Comparison of ENCODE assay signal across 18 cellular contexts in genomic region chr16:1526608-1527555, GRCh38. TPM values are rescaled to one million over a fixed set of nuclear protein-coding genes. Genes with fewer than 3 reads are reported as not detected.
DNase-seq lines count a peak whose midpoint lies in the region; ATAC-seq, FAIRE-seq and TF ChIP-seq lines count a peak whose summit lies in the region.
"Had no signal": no experiment of that assay in that cellular context is flagged by ENCODE, and none has a peak within 500 bp of the region (broad histone marks: within the 10 kb centered on the region; RNA-seq: fewer than 3 reads in every experiment).

No MANE protein-coding gene starts in this region.

- H3K9ac ChIP-seq in endothelial cell of umbilical vein (replicated peaks; ENCODE audit: extremely low read depth, insufficient read depth, low read length) = no peak overlapping the region

- intact Hi-C loops in endothelial cell of umbilical vein (cut with micrococcal nuclease) = no loop called here

- no peaks in the 10 kb centered on the region for H3K27me3 Mint-ChIP-seq in CD4-positive, CD25-positive, alpha-beta regulatory T cell

- POLR2A ChIA-PET in endothelial cell of umbilical vein (lab: Charles Lee) = interaction anchor here (0.5 kb wide), 1 partner anchor 43 kb away, joined by 4 read pairs; no protein-coding TSS in a partner anchor

- peak overlapping the region; percentile 41 for H3K27ac ChIP-seq in CD4-positive, CD25-positive, alpha-beta regulatory T cell (ENCODE audit: insufficient read depth, low read length, poor library complexity, severe bottlenecking)
- H3K27ac ChIP-seq in endothelial cell of umbilical vein (ENCODE audit: insufficient read depth, low read depth, low read length) = no peak overlapping the region
- H3K27ac ChIP-seq: esophagus squamous epithelium had no signal

- peak overlapping the region in 2 of 3 donors; percentile 59 to 86 for H3K27ac Mint-ChIP-seq in CD4-positive, CD25-positive, alpha-beta regulatory T cell

- peaks cover 4% of the 10 kb centered on the region for H3K36me3 Mint-ChIP-seq in CD4-positive, CD25-positive, alpha-beta regulatory T cell

- no peaks in the 10 kb centered on the region for H3K9me3 ChIP-seq in CD4-positive, CD25-positive, alpha-beta regulatory T cell (ENCODE audit: control insufficient read depth in 2 of 2, low read length in 2 of 2)
- no peaks in the 10 kb centered on the region for H3K9me3 ChIP-seq in endothelial cell of umbilical vein (replicated peaks; ENCODE audit: control insufficient read depth, insufficient read depth, low read length)
- H3K9me3 ChIP-seq: esophagus squamous epithelium had no signal

- H2AFZ ChIP-seq in endothelial cell of umbilical vein (ENCODE audit: low read depth, low read length) = no peak overlapping the region

- H3K27me3 ChIP-seq in CD4-positive, CD25-positive, alpha-beta regulatory T cell (ENCODE audit: control insufficient read depth, insufficient read depth, low read length) = no peaks in the 10 kb centered on the region
- H3K27me3 ChIP-seq in endothelial cell of umbilical vein (ENCODE audit: control insufficient read depth in 2 of 2, insufficient read depth in 2 of 2, low read length in 2 of 2) = no peaks in the 10 kb centered on the region
- H3K27me3 ChIP-seq: esophagus squamous epithelium had no signal

- H3K4me3 ChIP-seq in CD4-positive, CD25-positive, alpha-beta regulatory T cell (ENCODE audit: low read depth, low read length) = no peak overlapping the region
- H3K4me3 ChIP-seq in endothelial cell of umbilical vein (replicated peaks in 1 of 3; ENCODE audit: insufficient read depth in 1 of 3, low read depth in 1 of 3, low read length in 3 of 3) = no peak overlapping the region
- H3K4me3 ChIP-seq: esophagus squamous epithelium had no signal

- peak in 1 of 3 donors; percentile 40 for DNase-seq in CD4-positive, CD25-positive, alpha-beta regulatory T cell
- peak; percentile 50 for DNase-seq in DMS153 (lab: John Stamatoyannopoulos, UW)
- DNase-seq in activated CD8-positive, alpha-beta memory T cell treated with anti-CD3 and anti-CD28 coated beads, Interleukin-2, amount 50 U/mL, for 48 hours = peak; percentile 68
- no peak for DNase-seq in endothelial cell of umbilical vein (ENCODE audit: low read depth, low spot score)
- DNase-seq in HK-2 (ENCODE audit: unreplicated experiment) = no peak
- DNase-seq in NCI-H446 (lab: John Stamatoyannopoulos, UW) = no peak
- DNase-seq: activated CD4-positive, CD25-positive, alpha-beta regulatory T cell treated with anti-CD3 and anti-CD28 coated beads, Interleukin-2, amount 50 U/mL, for 72 hours; esophagus squamous epithelium; hippocampal formation; left colon; NCI-H1417; NCI-H510A; stimulated activated CD4-positive, alpha-beta T cell treated with anti-CD3 and anti-CD28 coated beads, Interleukin-1b, Interleukin-23, amount 100 ng/mL, for 48 hours; SW 1271 had no signal

- TF ChIP-seq CTCF in endothelial cell of umbilical vein (IDR thresholded peaks at IDR 0.05; ENCODE audit: extremely low read depth in 1 of 2, insufficient read depth in 1 of 2, low read depth in 1 of 2, low read length in 2 of 2) = no peak

- H3K4me1 ChIP-seq in CD4-positive, CD25-positive, alpha-beta regulatory T cell (ENCODE audit: control insufficient read depth, insufficient read depth, low read length, poor library complexity, severe bottlenecking) = peaks cover 20% of the 10 kb centered on the region
- peaks cover 14% of the 10 kb centered on the region for H3K4me1 ChIP-seq in endothelial cell of umbilical vein (ENCODE audit: control insufficient read depth, extremely low read depth, insufficient read depth, low read length)

- H4K20me1 ChIP-seq in endothelial cell of umbilical vein (replicated peaks; ENCODE audit: control insufficient read depth, extremely low read depth, insufficient read depth, low read length) = no peaks in the 10 kb centered on the region

- no peaks in the 10 kb centered on the region for H3K36me3 ChIP-seq in CD4-positive, CD25-positive, alpha-beta regulatory T cell (ENCODE audit: control insufficient read depth, insufficient read depth, low read length)
- H3K36me3 ChIP-seq in endothelial cell of umbilical vein (ENCODE audit: control insufficient read depth in 2 of 2, extremely low read depth in 1 of 2, insufficient read depth in 2 of 2, low read length in 2 of 2) = no peaks in the 10 kb centered on the region

- no peaks in the 10 kb centered on the region for H3K9me1 ChIP-seq in endothelial cell of umbilical vein (replicated peaks; ENCODE audit: control insufficient read depth, extremely low read depth, insufficient read depth, low read length)

- dilution Hi-C loops in endothelial cell of umbilical vein (cut with MboI; ENCODE audit: extremely low pct_ligation_motif_present, low sequenced_read_pairs) = no loop called here

- no peak overlapping the region for H3K4me2 ChIP-seq in endothelial cell of umbilical vein (ENCODE audit: insufficient read depth, low read length)

- no TSS peak for BruUV-seq in endothelial cell of umbilical vein (replicated peaks; lab: Mats Ljungman, UMichigan)

- CTCF ChIA-PET in endothelial cell of umbilical vein (lab: Charles Lee) = interaction anchor here (0.7 kb wide), 1 partner anchor 32 kb away, joined by 3 read pairs; no protein-coding TSS in a partner anchor

- H3K4me1 Mint-ChIP-seq in CD4-positive, CD25-positive, alpha-beta regulatory T cell = peaks cover 0 to 29% (median 3%) of the 10 kb centered on the region in 4 donors

- H3K79me2 ChIP-seq in endothelial cell of umbilical vein (ENCODE audit: control insufficient read depth, insufficient read depth, low read length) = no peaks in the 10 kb centered on the region

- no peaks in the 10 kb centered on the region for H3K9me3 Mint-ChIP-seq in CD4-positive, CD25-positive, alpha-beta regulatory T cell

- FAIRE-seq in endothelial cell of umbilical vein (lab: Jason Lieb, UNC) = peak; percentile 68

- peak; percentile 44 to 46 for ATAC-seq in CD4-positive, CD25-positive, alpha-beta regulatory T cell (ENCODE audit: low read depth in 2 of 2)
- no peak for ATAC-seq in HG03139 (IDR thresholded peaks at IDR 0.05; ENCODE audit: unreplicated experiment)
- ATAC-seq: left colon had no signal

- TF ChIP-seq POLR2A in endothelial cell of umbilical vein (IDR thresholded peaks at IDR 0.05; ENCODE audit: low read depth, low read length) = no peak

- H3K4me3 Mint-ChIP-seq in CD4-positive, CD25-positive, alpha-beta regulatory T cell = peak overlapping the region; percentile 8 to 73 (median 66)

TF ChIP-seq in endothelial cell of umbilical vein, 7 proteins besides CTCF, POLR2A, EP300 and RAD21 (continues in another document):
- no peak for TF ChIP-seq JUN (IDR thresholded peaks at IDR 0.05; ENCODE audit: borderline replicate concordance, insufficient read depth, insufficient read length, low read depth)
- TF ChIP-seq GATA2 (IDR thresholded peaks at IDR 0.05; ENCODE audit: insufficient read depth, insufficient read length, low read depth, low read length) = no peak
- no peak for TF ChIP-seq POLR2AphosphoS5 (IDR thresholded peaks at IDR 0.05; ENCODE audit: insufficient read depth, low read depth, low read length)

RNA-seq across cellular contexts. Expression of gene TMEM204, which starts 6.6 kb away (rescaled TPM):
- total RNA-seq in CD4-positive, CD25-positive, alpha-beta regulatory T cell = 25.8 TPM
- polyA plus RNA-seq in CD4-positive, CD25-positive, alpha-beta regulatory T cell = 10 to 100 TPM; 59.8 to 97.4 (median 69.1) TPM
- total RNA-seq in endothelial cell of umbilical vein = 32.5 and 37.5 TPM in 2 replicates
- 50.7 and 68.8 TPM in 2 replicates for polyA plus RNA-seq in endothelial cell of umbilical vein
- 27.0 and 28.3 TPM in 2 replicates for polyA plus RNA-seq in endothelial cell of umbilical vein (2011; cell fraction: cytosol; rRNA removed)
- polyA plus RNA-seq in endothelial cell of umbilical vein (2011; cell fraction: nucleus; rRNA removed) = 12.0 and 13.7 TPM in 2 replicates
- polyA plus RNA-seq in endothelial cell of umbilical vein (2012) = 11.0 and 16.4 TPM in 2 replicates
- 20.9 and 24.0 TPM in 2 replicates for polyA minus RNA-seq in endothelial cell of umbilical vein
- polyA minus RNA-seq in endothelial cell of umbilical vein (2011; cell fraction: cytosol; rRNA and poly(A)+ RNA removed) = not detected
- 5.5 and 9.4 TPM in 2 replicates for polyA minus RNA-seq in endothelial cell of umbilical vein (2011; cell fraction: nucleus; rRNA and poly(A)+ RNA removed)
- total RNA-seq: G401 had no signal

RNA-seq across cellular contexts. Expression of gene TELO2, which starts 33.7 kb away (rescaled TPM):
- total RNA-seq in CD4-positive, CD25-positive, alpha-beta regulatory T cell = 27.4 TPM
- polyA plus RNA-seq in CD4-positive, CD25-positive, alpha-beta regulatory T cell = 10 to 100 TPM in 3 of 4 donors, 1 to 10 TPM in 1; 9.1 to 15.2 (median 11.6) TPM
- 60.5 and 61.6 TPM in 2 replicates for total RNA-seq in endothelial cell of umbilical vein
- 30.7 and 32.8 TPM in 2 replicates for polyA plus RNA-seq in endothelial cell of umbilical vein
- 14.5 and 21.1 TPM in 2 replicates for polyA plus RNA-seq in endothelial cell of umbilical vein (2011; cell fraction: cytosol; rRNA removed)
- 124 and 125 TPM in 2 replicates for polyA plus RNA-seq in endothelial cell of umbilical vein (2011; cell fraction: nucleus; rRNA removed)
- polyA plus RNA-seq in endothelial cell of umbilical vein (2012) = 25.5 and 32.2 TPM in 2 replicates
- polyA minus RNA-seq in endothelial cell of umbilical vein = 9.7 and 17.8 TPM in 2 replicates
- 16.3 TPM for polyA minus RNA-seq in endothelial cell of umbilical vein (2011; cell fraction: cytosol; rRNA and poly(A)+ RNA removed)
- 21.6 and 26.8 TPM in 2 replicates for polyA minus RNA-seq in endothelial cell of umbilical vein (2011; cell fraction: nucleus; rRNA and poly(A)+ RNA removed)

RNA-seq across cellular contexts. Expression of gene PTX4, which starts 38.1 kb away (rescaled TPM):
- not detected for total RNA-seq in CD4-positive, CD25-positive, alpha-beta regulatory T cell
- polyA plus RNA-seq in CD4-positive, CD25-positive, alpha-beta regulatory T cell = not detected
- total RNA-seq in endothelial cell of umbilical vein = 0.31 TPM in 1 of 2 replicates, not detected in the other
- polyA plus RNA-seq in endothelial cell of umbilical vein = not detected in 2 replicates
- not detected in 2 replicates for polyA plus RNA-seq in endothelial cell of umbilical vein (2011; cell fraction: cytosol; rRNA removed)
- polyA plus RNA-seq in endothelial cell of umbilical vein (2011; cell fraction: nucleus; rRNA removed) = not detected in 2 replicates
- polyA plus RNA-seq in endothelial cell of umbilical vein (2012) = not detected in 2 replicates
- not detected in 2 replicates for polyA minus RNA-seq in endothelial cell of umbilical vein
- not detected for polyA minus RNA-seq in endothelial cell of umbilical vein (2011; cell fraction: cytosol; rRNA and poly(A)+ RNA removed)
- polyA minus RNA-seq in endothelial cell of umbilical vein (2011; cell fraction: nucleus; rRNA and poly(A)+ RNA removed) = not detected in 2 replicates
- total RNA-seq: esophagus squamous epithelium, left colon, myocyte, pulmonary artery endothelial cell had no signal

RNA-seq across cellular contexts. Expression of gene CLCN7, which starts 52.1 kb away (rescaled TPM):
- 104 TPM for total RNA-seq in CD4-positive, CD25-positive, alpha-beta regulatory T cell
- 10 to 100 TPM; 22.0 to 24.9 (median 23.5) TPM for polyA plus RNA-seq in CD4-positive, CD25-positive, alpha-beta regulatory T cell
- total RNA-seq in endothelial cell of umbilical vein = 89.8 and 94.9 TPM in 2 replicates
- polyA plus RNA-seq in endothelial cell of umbilical vein = 59.8 and 76.1 TPM in 2 replicates
- polyA plus RNA-seq in endothelial cell of umbilical vein (2011; cell fraction: cytosol; rRNA removed) = 32.8 and 46.6 TPM in 2 replicates
- polyA plus RNA-seq in endothelial cell of umbilical vein (2011; cell fraction: nucleus; rRNA removed) = 214 and 337 TPM in 2 replicates
- polyA plus RNA-seq in endothelial cell of umbilical vein (2012) = 71.9 and 88.4 TPM in 2 replicates
- polyA minus RNA-seq in endothelial cell of umbilical vein = 52.1 and 73.9 TPM in 2 replicates
- polyA minus RNA-seq in endothelial cell of umbilical vein (2011; cell fraction: cytosol; rRNA and poly(A)+ RNA removed) = 26.7 TPM
- 52.9 and 94.4 TPM in 2 replicates for polyA minus RNA-seq in endothelial cell of umbilical vein (2011; cell fraction: nucleus; rRNA and poly(A)+ RNA removed)

Comparison
In these comparisons a context has a peak if more than half of its experiments do, and no peak if none do; other contexts are left out.
1. DNase-seq: peak in DMS153 (single experiment) and activated CD8-positive, alpha-beta memory T cell treated with anti-CD3 and anti-CD28 coated beads, Interleukin-2, amount 50 U/mL, for 48 hours (single experiment); none in endothelial cell of umbilical vein (single experiment), HK-2 (single experiment) and NCI-H446 (0 of 2).